In genomic region chr7:138480527-138480926, GRCh38 we compare ENCODE assay signal across 21 cellular contexts.
"Had no signal": no experiment of that assay in that cellular context is flagged by ENCODE, and none has a peak within 500 bp of the region (broad histone marks: within the 10 kb centered on the region; RNA-seq: fewer than 3 reads in every experiment).

No MANE protein-coding gene starts in this region.

- H3K4me3 Mint-ChIP-seq: neural crest cell; stimulated activated effector memory CD8-positive, alpha-beta T cell treated with anti-CD3 and anti-CD28 coated beads, Interleukin-12 subunit alpha, Interleukin-12 subunit beta, amount 100 ng/mL, for 72 hours had no signal

- ATAC-seq: gastrocnemius medialis; heart right ventricle; naive thymus-derived CD8-positive, alpha-beta T cell; pancreas; right cardiac atrium; stimulated activated effector memory CD8-positive, alpha-beta T cell treated with anti-CD3 and anti-CD28 coated beads, Interleukin-12 subunit alpha, Interleukin-12 subunit beta, amount 100 ng/mL, for 72 hours; stimulated activated naive CD8-positive, alpha-beta T cell treated with anti-CD3 and anti-CD28 coated beads, Interleukin-15, Interleukin-2, amounts not matched to agents 100 U/mL and 50 U/mL, for 24 hours had no signal

- H3K4me2 ChIP-seq: smooth muscle cell had no signal

- H3K9me3 Mint-ChIP-seq: neural crest cell; stimulated activated effector memory CD8-positive, alpha-beta T cell treated with anti-CD3 and anti-CD28 coated beads, Interleukin-12 subunit alpha, Interleukin-12 subunit beta, amount 100 ng/mL, for 72 hours had no signal

- H3K9me3 ChIP-seq: esophagus muscularis mucosa, gastrocnemius medialis, pancreas, tibial artery had no signal

- H3K27me3 Mint-ChIP-seq: naive thymus-derived CD8-positive, alpha-beta T cell; progenitor cell of endocrine pancreas had no signal

- H3K27ac Mint-ChIP-seq: stimulated activated effector memory CD8-positive, alpha-beta T cell treated with anti-CD3 and anti-CD28 coated beads, Interleukin-12 subunit alpha, Interleukin-12 subunit beta, amount 100 ng/mL, for 72 hours had no signal

- H3K36me3 Mint-ChIP-seq: stimulated activated effector memory CD8-positive, alpha-beta T cell treated with anti-CD3 and anti-CD28 coated beads, Interleukin-12 subunit alpha, Interleukin-12 subunit beta, amount 100 ng/mL, for 72 hours had no signal

- DNase-seq: effector memory CD4-positive, alpha-beta T cell; gastrocnemius medialis; heart right ventricle; hypothalamus; kidney glomerular epithelial cell; mesendoderm; naive thymus-derived CD8-positive, alpha-beta T cell; occipital lobe; pancreas; right cardiac atrium; stimulated activated CD4-positive, alpha-beta T cell treated with anti-CD3 and anti-CD28 coated beads, Interleukin-4, amount 100 ng/mL, for 1 hour; stimulated activated CD8-positive, alpha-beta memory T cell treated with anti-CD3 and anti-CD28 coated beads, Interleukin-4, amount 100 ng/mL, for 48 hours; stimulated activated naive CD8-positive, alpha-beta T cell treated with anti-CD3 and anti-CD28 coated beads, Interleukin-15, Interleukin-2, amounts not matched to agents 100 U/mL and 50 U/mL, for 24 hours; tibial artery had no signal

- H3K27ac ChIP-seq: coronary artery, epithelial cell of prostate, esophagus muscularis mucosa, gastrocnemius medialis, heart right ventricle, pancreas, tibial artery had no signal

- H3K27me3 ChIP-seq: esophagus muscularis mucosa, gastrocnemius medialis, heart right ventricle, pancreas, tibial artery had no signal
